ENCODE assay signal across 1 cellular context in genomic region chr10:6124666-6125065, GRCh38.
TF ChIP-seq lines count a peak whose summit lies in the region.

No MANE protein-coding gene starts in this region.

TF ChIP-seq in GM23338, 12 proteins besides CTCF, POLR2A, EP300 and RAD21 (continued from another document):
- TF ChIP-seq, protein P1, sequence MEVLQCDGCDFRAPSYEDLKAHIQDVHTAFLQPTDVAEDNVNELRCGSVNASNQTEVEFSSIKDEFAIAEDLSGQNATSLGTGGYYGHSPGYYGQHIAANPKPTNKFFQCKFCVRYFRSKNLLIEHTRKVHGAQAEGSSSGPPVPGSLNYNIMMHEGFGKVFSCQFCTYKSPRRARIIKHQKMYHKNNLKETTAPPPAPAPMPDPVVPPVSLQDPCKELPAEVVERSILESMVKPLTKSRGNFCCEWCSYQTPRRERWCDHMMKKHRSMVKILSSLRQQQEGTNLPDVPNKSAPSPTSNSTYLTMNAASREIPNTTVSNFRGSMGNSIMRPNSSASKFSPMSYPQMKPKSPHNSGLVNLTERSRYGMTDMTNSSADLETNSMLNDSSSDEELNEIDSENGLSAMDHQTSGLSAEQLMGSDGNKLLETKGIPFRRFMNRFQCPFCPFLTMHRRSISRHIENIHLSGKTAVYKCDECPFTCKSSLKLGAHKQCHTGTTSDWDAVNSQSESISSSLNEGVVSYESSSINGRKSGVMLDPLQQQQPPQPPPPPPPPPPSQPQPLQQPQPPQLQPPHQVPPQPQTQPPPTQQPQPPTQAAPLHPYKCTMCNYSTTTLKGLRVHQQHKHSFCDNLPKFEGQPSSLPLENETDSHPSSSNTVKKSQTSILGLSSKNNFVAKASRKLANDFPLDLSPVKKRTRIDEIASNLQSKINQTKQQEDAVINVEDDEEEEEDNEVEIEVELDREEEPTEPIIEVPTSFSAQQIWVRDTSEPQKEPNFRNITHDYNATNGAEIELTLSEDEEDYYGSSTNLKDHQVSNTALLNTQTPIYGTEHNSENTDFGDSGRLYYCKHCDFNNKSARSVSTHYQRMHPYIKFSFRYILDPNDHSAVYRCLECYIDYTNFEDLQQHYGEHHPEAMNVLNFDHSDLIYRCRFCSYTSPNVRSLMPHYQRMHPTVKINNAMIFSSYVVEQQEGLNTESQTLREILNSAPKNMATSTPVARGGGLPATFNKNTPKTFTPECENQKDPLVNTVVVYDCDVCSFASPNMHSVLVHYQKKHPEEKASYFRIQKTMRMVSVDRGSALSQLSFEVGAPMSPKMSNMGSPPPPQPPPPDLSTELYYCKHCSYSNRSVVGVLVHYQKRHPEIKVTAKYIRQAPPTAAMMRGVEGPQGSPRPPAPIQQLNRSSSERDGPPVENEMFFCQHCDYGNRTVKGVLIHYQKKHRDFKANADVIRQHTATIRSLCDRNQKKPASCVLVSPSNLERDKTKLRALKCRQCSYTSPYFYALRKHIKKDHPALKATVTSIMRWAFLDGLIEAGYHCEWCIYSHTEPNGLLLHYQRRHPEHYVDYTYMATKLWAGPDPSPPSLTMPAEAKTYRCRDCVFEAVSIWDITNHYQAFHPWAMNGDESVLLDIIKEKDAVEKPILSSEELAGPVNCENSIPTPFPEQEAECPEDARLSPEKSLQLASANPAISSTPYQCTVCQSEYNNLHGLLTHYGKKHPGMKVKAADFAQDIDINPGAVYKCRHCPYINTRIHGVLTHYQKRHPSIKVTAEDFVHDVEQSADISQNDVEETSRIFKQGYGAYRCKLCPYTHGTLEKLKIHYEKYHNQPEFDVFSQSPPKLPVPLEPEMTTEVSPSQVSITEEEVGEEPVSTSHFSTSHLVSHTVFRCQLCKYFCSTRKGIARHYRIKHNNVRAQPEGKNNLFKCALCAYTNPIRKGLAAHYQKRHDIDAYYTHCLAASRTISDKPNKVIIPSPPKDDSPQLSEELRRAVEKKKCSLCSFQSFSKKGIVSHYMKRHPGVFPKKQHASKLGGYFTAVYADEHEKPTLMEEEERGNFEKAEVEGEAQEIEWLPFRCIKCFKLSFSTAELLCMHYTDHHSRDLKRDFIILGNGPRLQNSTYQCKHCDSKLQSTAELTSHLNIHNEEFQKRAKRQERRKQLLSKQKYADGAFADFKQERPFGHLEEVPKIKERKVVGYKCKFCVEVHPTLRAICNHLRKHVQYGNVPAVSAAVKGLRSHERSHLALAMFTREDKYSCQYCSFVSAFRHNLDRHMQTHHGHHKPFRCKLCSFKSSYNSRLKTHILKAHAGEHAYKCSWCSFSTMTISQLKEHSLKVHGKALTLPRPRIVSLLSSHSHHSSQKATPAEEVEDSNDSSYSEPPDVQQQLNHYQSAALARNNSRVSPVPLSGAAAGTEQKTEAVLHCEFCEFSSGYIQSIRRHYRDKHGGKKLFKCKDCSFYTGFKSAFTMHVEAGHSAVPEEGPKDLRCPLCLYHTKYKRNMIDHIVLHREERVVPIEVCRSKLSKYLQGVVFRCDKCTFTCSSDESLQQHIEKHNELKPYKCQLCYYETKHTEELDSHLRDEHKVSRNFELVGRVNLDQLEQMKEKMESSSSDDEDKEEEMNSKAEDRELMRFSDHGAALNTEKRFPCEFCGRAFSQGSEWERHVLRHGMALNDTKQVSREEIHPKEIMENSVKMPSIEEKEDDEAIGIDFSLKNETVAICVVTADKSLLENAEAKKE (CRISPR knock-in tag; IDR thresholded peaks at IDR 0.05), result no peak
- TF ChIP-seq EZH2phosphoT487 (IDR thresholded peaks at IDR 0.05; ENCODE audit: unreplicated experiment) (no peak), JUNB (IDR thresholded peaks at IDR 0.05; ENCODE audit: unreplicated experiment) (no peak), REST (IDR thresholded peaks at IDR 0.05; ENCODE audit: unreplicated experiment) (no peak), ETS1 (IDR thresholded peaks at IDR 0.05) (no peak), POLR2AphosphoS5 (IDR thresholded peaks at IDR 0.05; ENCODE audit: low read depth) (no peak), EZH2 (IDR thresholded peaks at IDR 0.05; ENCODE audit: low read depth, unreplicated experiment) (no peak), NANOG (IDR thresholded peaks at IDR 0.05; ENCODE audit: borderline replicate concordance) (no peak), CREB1 (CRISPR knock-in tag; IDR thresholded peaks at IDR 0.05; ENCODE audit: low read depth) (no peak), STAT1 (IDR thresholded peaks at IDR 0.05; ENCODE audit: unreplicated experiment) (no peak), ZNF114 (CRISPR knock-in tag; IDR thresholded peaks at IDR 0.05) (no peak)
